In the genomic region with DNA sequence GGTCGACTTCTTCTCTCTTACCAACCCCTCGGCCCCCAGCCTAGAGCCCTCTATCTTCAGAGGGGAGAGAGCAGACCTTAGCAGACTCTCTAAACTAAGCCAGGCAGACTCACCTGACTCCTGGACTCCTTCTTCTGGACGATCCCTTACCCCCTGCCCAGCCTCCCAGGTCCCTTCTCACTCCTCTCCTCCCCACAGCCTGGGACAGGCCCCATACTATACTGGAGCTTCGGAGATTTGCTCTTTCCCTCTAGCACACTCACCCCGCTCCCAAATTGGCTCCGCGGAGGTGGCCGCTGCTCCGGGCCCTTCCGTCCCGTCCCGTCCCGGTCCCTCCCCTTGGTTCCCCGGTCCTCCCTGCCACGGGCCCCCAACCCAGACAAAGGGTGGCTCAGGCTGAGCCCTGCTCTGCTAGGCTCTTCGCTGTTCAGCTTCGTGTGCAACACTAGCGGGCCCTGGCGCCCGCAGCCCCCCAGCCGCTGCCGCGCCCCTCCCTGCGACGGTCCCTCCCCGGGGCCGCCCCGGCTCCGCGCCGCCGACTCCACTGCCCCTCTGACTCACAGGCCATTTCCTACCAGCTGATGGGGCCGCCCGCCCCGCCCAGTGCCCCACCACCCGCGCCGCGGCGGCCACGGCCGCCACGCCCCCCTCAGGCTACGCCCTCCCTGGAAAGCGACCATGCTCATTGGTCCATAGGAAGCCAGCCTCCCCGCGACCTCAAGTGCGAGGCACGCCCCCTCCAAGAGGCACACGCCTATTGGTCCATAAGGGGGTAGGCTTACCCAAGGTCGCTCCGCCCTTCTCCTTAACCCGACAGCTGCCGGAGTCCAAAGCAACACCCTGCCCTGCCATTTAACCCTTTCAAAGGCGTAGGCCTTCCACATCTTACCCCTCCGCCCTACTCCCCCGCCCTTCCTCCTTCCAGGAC, we compare ENCODE assay signal across 8 cellular contexts. TPM values are rescaled to one million over a fixed set of nuclear protein-coding genes. Genes with fewer than 3 reads are reported as not detected.
DNase-seq lines count a peak whose midpoint lies in the region; ATAC-seq and TF ChIP-seq lines count a peak whose summit lies in the region.

No MANE protein-coding gene starts in this region.

- no peaks in the 10 kb centered on the region for H3K27me3 Mint-ChIP-seq in activated CD4-positive, alpha-beta memory T cell treated with anti-CD3 and anti-CD28 coated beads, Interleukin-2, amount 10 ng/mL, durations not matched to agents 7 days and 5 days

- peak overlapping the region; percentile 64 for H3K4me3 ChIP-seq in lower leg skin (ENCODE audit: low read depth, poor library complexity, severe bottlenecking)

- no peaks in the 10 kb centered on the region for H3K9me3 Mint-ChIP-seq in activated CD4-positive, alpha-beta memory T cell treated with anti-CD3 and anti-CD28 coated beads, Interleukin-2, amount 10 ng/mL, durations not matched to agents 7 days and 5 days

- H3K36me3 Mint-ChIP-seq in activated CD4-positive, alpha-beta memory T cell treated with anti-CD3 and anti-CD28 coated beads, Interleukin-2, amount 10 ng/mL, durations not matched to agents 7 days and 5 days (ENCODE audit: low read depth) = peaks cover 19% of the 10 kb centered on the region

- peak; percentile 66 for ATAC-seq in GM19452 (IDR thresholded peaks at IDR 0.05; ENCODE audit: unreplicated experiment)
- peak; percentile 52 for ATAC-seq in HG03575 (IDR thresholded peaks at IDR 0.05; ENCODE audit: extremely low read depth, insufficient number of reproducible peaks, low FRiP score, unreplicated experiment)

- peak overlapping the region; percentile 39 for H3K27ac ChIP-seq in C4-2B

- no peak for TF ChIP-seq CTCF in C4-2B (conservative IDR thresholded peaks at IDR 0.05)
- TF ChIP-seq CTCF in lower leg skin (IDR thresholded peaks at IDR 0.05) = no peak

- 2% methylated on average over 27 to 35 of the region's 57 CpGs for WGBS in lower leg skin, 2 donors

- H3K4me3 Mint-ChIP-seq in activated CD4-positive, alpha-beta memory T cell treated with anti-CD3 and anti-CD28 coated beads, Interleukin-2, amount 10 ng/mL, durations not matched to agents 7 days and 5 days = peak overlapping the region; percentile 73

- peak overlapping the region; percentile 79 for H3K27ac Mint-ChIP-seq in activated CD4-positive, alpha-beta memory T cell treated with anti-CD3 and anti-CD28 coated beads, Interleukin-2, amount 10 ng/mL, durations not matched to agents 7 days and 5 days

- TF ChIP-seq POLR2A in lower leg skin (IDR thresholded peaks at IDR 0.05) = no peak

- CTCF ChIA-PET in activated CD4-positive, alpha-beta memory T cell treated with anti-CD3 and anti-CD28 coated beads, Interleukin-2, amount 10 ng/mL, durations not matched to agents 7 days and 5 days (lab: Charles Lee) = interaction anchor here (0.6 to 1.8 kb wide), 6 partner anchors 14 to 1067 kb away, joined by 3 to 8 read pairs (median 4); a partner anchor contains a TSS

- DNase-seq in NCI-H82 (lab: John Stamatoyannopoulos, UW) = peak; percentile 98
- peak; percentile 97 for DNase-seq in activated CD4-positive, alpha-beta memory T cell treated with anti-CD3 and anti-CD28 coated beads, Interleukin-2, amount 10 ng/mL, durations not matched to agents 7 days and 5 days
- peak; percentile 98 for DNase-seq in ecto neural progenitor cell (ENCODE audit: low spot score)
- DNase-seq in lower leg skin (ENCODE audit: low spot score in 2 of 2) = peak; percentile 98 to 99
- peak; percentile 93 to 96 for DNase-seq in stimulated activated CD4-positive, alpha-beta T cell treated with anti-CD3 and anti-CD28 coated beads, Interleukin-4, amount 100 ng/mL, for 4 hours

- intact Hi-C loops in lower leg skin (cut with DNase I; ENCODE audit: low total_unique reads) = no loop called here

- POLR2A ChIA-PET in activated CD4-positive, alpha-beta memory T cell treated with anti-CD3 and anti-CD28 coated beads, Interleukin-2, amount 10 ng/mL, durations not matched to agents 7 days and 5 days (lab: Charles Lee) = interaction anchor here (0.6 to 2.9 kb wide), 9 partner anchors 9 to 448 kb away, joined by 3 to 23 read pairs (median 9); a partner anchor contains a TSS

- H3K4me1 Mint-ChIP-seq in activated CD4-positive, alpha-beta memory T cell treated with anti-CD3 and anti-CD28 coated beads, Interleukin-2, amount 10 ng/mL, durations not matched to agents 7 days and 5 days = peaks cover 54% of the 10 kb centered on the region

RNA-seq across cellular contexts. Expression of a gene that starts 4.4 kb away (rescaled TPM):
- total RNA-seq in activated CD4-positive, alpha-beta memory T cell treated with anti-CD3 and anti-CD28 coated beads, Interleukin-2, amount 10 ng/mL, durations not matched to agents 7 days and 5 days = 10 to 100 TPM; 24.6 to 26.8 TPM
- total RNA-seq in lower leg skin = 10 to 100 TPM; 16.7 to 27.9 (median 19.4) TPM

RNA-seq across cellular contexts. Expression of a gene that starts 8.3 kb away (rescaled TPM):
- 10 to 100 TPM; 96.0 to 96.9 TPM for total RNA-seq in activated CD4-positive, alpha-beta memory T cell treated with anti-CD3 and anti-CD28 coated beads, Interleukin-2, amount 10 ng/mL, durations not matched to agents 7 days and 5 days
- total RNA-seq in lower leg skin = 100 to 1,000 TPM in 2 of 4 donors, 10 to 100 TPM in 2; 76.3 to 105 (median 88.6) TPM

RNA-seq across cellular contexts. Expression of a gene that starts 14.9 kb away (rescaled TPM):
- total RNA-seq in activated CD4-positive, alpha-beta memory T cell treated with anti-CD3 and anti-CD28 coated beads, Interleukin-2, amount 10 ng/mL, durations not matched to agents 7 days and 5 days = 10 to 100 TPM; 22.8 to 28.6 TPM
- total RNA-seq in lower leg skin = 10 to 100 TPM in 3 of 4 donors, 1 to 10 TPM in 1; 9.8 to 21.3 (median 19.0) TPM

RNA-seq across cellular contexts. Expression of a gene that starts 31.5 kb away (rescaled TPM):
- 100 to 1,000 TPM in 1 of 2 experiments, 10 to 100 TPM in 1; 97.0 to 100 TPM for total RNA-seq in activated CD4-positive, alpha-beta memory T cell treated with anti-CD3 and anti-CD28 coated beads, Interleukin-2, amount 10 ng/mL, durations not matched to agents 7 days and 5 days
- total RNA-seq in lower leg skin = 10 to 100 TPM in 3 of 4 donors, 1 to 10 TPM in 1; 5.3 to 34.7 (median 11.6) TPM

RNA-seq across cellular contexts. Expression of a gene that starts 38.8 kb away (rescaled TPM):
- 100 to 1,000 TPM; 224 to 236 TPM for total RNA-seq in activated CD4-positive, alpha-beta memory T cell treated with anti-CD3 and anti-CD28 coated beads, Interleukin-2, amount 10 ng/mL, durations not matched to agents 7 days and 5 days
- total RNA-seq in lower leg skin = 100 to 1,000 TPM; 122 to 194 (median 156) TPM

Comparison
In these comparisons a context has a peak if more than half of its experiments do, and no peak if none do; other contexts are left out.
1. Peak in every context shown above with its lines: DNase-seq, ATAC-seq, H3K4me3 ChIP-seq and H3K27ac ChIP-seq.